Comparison of ENCODE assay signal across 11 cellular contexts in genomic region chr12:100375023-100375737, GRCh38. TPM values are rescaled to one million over a fixed set of nuclear protein-coding genes. Genes with fewer than 3 reads are reported as not detected.
A peak's percentile ranks its signal among the peaks of the same experiment; 100 is the strongest.
DNase-seq lines count a peak whose midpoint lies in the region; ATAC-seq and TF ChIP-seq lines count a peak whose summit lies in the region.
"Had no signal": no experiment of that assay in that cellular context is flagged by ENCODE, and none has a peak within 500 bp of the region (broad histone marks: within the 10 kb centered on the region; RNA-seq: fewer than 3 reads in every experiment).

No MANE protein-coding gene starts in this region.

- H3K9me3 ChIP-seq in adrenal gland (replicated peaks in 1 of 3), result no peaks in the 10 kb centered on the region
- no peaks in the 10 kb centered on the region for H3K9me3 ChIP-seq in stomach smooth muscle (ENCODE audit: control insufficient read depth in 2 of 2, low read length in 2 of 2)

- no peak overlapping the region for H3K4me3 Mint-ChIP-seq in activated T-cell treated with anti-CD3 and anti-CD28 coated beads, Interleukin-2, amount 50 U/mL, for 4 hours
- H3K4me3 Mint-ChIP-seq: naive B cell had no signal

- H3K27me3 Mint-ChIP-seq in activated T-cell treated with anti-CD3 and anti-CD28 coated beads, Interleukin-2, amount 50 U/mL, for 4 hours (ENCODE audit: low read depth), result peaks cover 3% of the 10 kb centered on the region

- H3K9ac ChIP-seq in stomach smooth muscle (ENCODE audit: low read length in 2 of 2), result no peak overlapping the region

- TF ChIP-seq POLR2A in adrenal gland (IDR thresholded peaks at IDR 0.05), result no peak

- intact Hi-C loops in adrenal gland (cut with DNase I), result no loop called here

- no peaks in the 10 kb centered on the region for H3K4me1 Mint-ChIP-seq in activated T-cell treated with anti-CD3 and anti-CD28 coated beads, Interleukin-2, amount 50 U/mL, for 4 hours (ENCODE audit: low read depth)
- H3K4me1 Mint-ChIP-seq: naive B cell had no signal

- DNase-seq in NCI-H1092 (lab: John Stamatoyannopoulos, UW) (peak; percentile 48), adrenal gland (peak in 6 of 7 donors; percentile 25 to 79 (median 42)), hypothalamus (lab: John Stamatoyannopoulos, UW) (peak in 45 of 51 donors; percentile 3 to 80 (median 53)), T-helper 9 cell (no peak)
- no peak for DNase-seq in activated T-cell treated with anti-CD3 and anti-CD28 coated beads, Interleukin-2, amount 50 U/mL, for 4 hours
- DNase-seq: activated CD4-positive, CD25-positive, alpha-beta regulatory T cell; naive B cell; NCI-H1930 had no signal

- H3K9me3 Mint-ChIP-seq in activated T-cell treated with anti-CD3 and anti-CD28 coated beads, Interleukin-2, amount 50 U/mL, for 4 hours, result no peaks in the 10 kb centered on the region
- H3K9me3 Mint-ChIP-seq: naive B cell had no signal

- no peaks in the 10 kb centered on the region for H3K4me1 ChIP-seq in adrenal gland (replicated peaks in 1 of 2)
- peaks cover 7% of the 10 kb centered on the region for H3K4me1 ChIP-seq in stomach smooth muscle (ENCODE audit: control insufficient read depth, insufficient read depth, low read length)

- no peaks in the 10 kb centered on the region for H3K27me3 ChIP-seq in adrenal gland
- no peaks in the 10 kb centered on the region for H3K27me3 ChIP-seq in stomach smooth muscle (ENCODE audit: control insufficient read depth in 1 of 2, insufficient read depth in 2 of 2, low read length in 2 of 2)

- 67 to 77% (median 72%) methylated on average over 9 to 12 of the region's 12 CpGs for WGBS in adrenal gland, 4 donors

- no peaks in the 10 kb centered on the region for H3K36me3 Mint-ChIP-seq in activated T-cell treated with anti-CD3 and anti-CD28 coated beads, Interleukin-2, amount 50 U/mL, for 4 hours (ENCODE audit: insufficient read depth)
- H3K36me3 Mint-ChIP-seq: naive B cell had no signal

- TF ChIP-seq CTCF in adrenal gland (IDR thresholded peaks at IDR 0.05), result no peak

- H3K27ac ChIP-seq in adrenal gland, result no peak overlapping the region
- no peak overlapping the region for H3K27ac ChIP-seq in stomach smooth muscle (ENCODE audit: low read length)

- ATAC-seq in GM18519 (IDR thresholded peaks at IDR 0.05; ENCODE audit: low FRiP score, unreplicated experiment) (no peak), HG03196 (IDR thresholded peaks at IDR 0.05; ENCODE audit: unreplicated experiment) (no peak)
- ATAC-seq in activated T-cell treated with anti-CD3 and anti-CD28 coated beads, Interleukin-2, amount 50 U/mL, for 4 hours, result no peak

- H3K36me3 ChIP-seq in adrenal gland (replicated peaks in 1 of 2) (no peaks in the 10 kb centered on the region), stomach smooth muscle (ENCODE audit: control insufficient read depth in 2 of 2, insufficient read depth in 2 of 2, low read length in 2 of 2) (no peaks in the 10 kb centered on the region)

- no peak overlapping the region for H3K4me3 ChIP-seq in adrenal gland
- peak overlapping the region; percentile 1 to 9 for H3K4me3 ChIP-seq in stomach smooth muscle (ENCODE audit: low read length in 2 of 2)

RNA-seq across cellular contexts. Expression of gene SLC17A8, which starts 18.3 kb away (rescaled TPM):
- total RNA-seq in adrenal gland, result under 1 TPM in 6 of 8 donors, not detected in 2; 0.11 to 0.85 (median 0.41) TPM
- under 1 TPM in 1 of 3 donors, not detected in 2; 0.09 TPM for polyA plus RNA-seq in adrenal gland
- not detected for total RNA-seq in activated T-cell treated with anti-CD3 and anti-CD28 coated beads, Interleukin-2, amount 50 U/mL, for 4 hours

Comparison
In these comparisons a context has a peak if more than half of its experiments do, and no peak if none do; other contexts are left out.
1. DNase-seq: peak in NCI-H1092 (single experiment), adrenal gland (6 of 7) and hypothalamus (45 of 51); none in T-helper 9 cell (single experiment) and activated T-cell treated with anti-CD3 and anti-CD28 coated beads, Interleukin-2, amount 50 U/mL, for 4 hours (single experiment).
2. H3K4me3 ChIP-seq: peak in stomach smooth muscle (2 of 2); none in adrenal gland (0 of 4).